Comparison of ENCODE assay signal across 15 cellular contexts in genomic region chr11:19460718-19461405, GRCh38.
DNase-seq lines count a peak whose midpoint lies in the region; TF ChIP-seq lines count a peak whose summit lies in the region.
"Had no signal": no experiment of that assay in that cellular context is flagged by ENCODE, and none has a peak within 500 bp of the region (broad histone marks: within the 10 kb centered on the region; RNA-seq: fewer than 3 reads in every experiment).

No MANE protein-coding gene starts in this region.

- no peak overlapping the region for H3K4me3 ChIP-seq in fibroblast of the aortic adventitia (ENCODE audit: low read depth, low read length)
- H3K4me3 ChIP-seq in neural progenitor cell, result no peak overlapping the region
- H3K4me3 ChIP-seq in BE2C (ENCODE audit: low read depth, low read length), result no peak overlapping the region
- no peak overlapping the region for H3K4me3 ChIP-seq in MM.1S (ENCODE audit: low read length)
- H3K4me3 ChIP-seq: BLaER1, GM12878, PC-9 had no signal

- H3K9me2 ChIP-seq in MM.1S (replicated peaks; ENCODE audit: insufficient read depth, low read length), result no peaks in the 10 kb centered on the region

- H3K4me2 ChIP-seq in neural progenitor cell (no peak overlapping the region), MM.1S (ENCODE audit: low read depth, low read length) (no peak overlapping the region)
- H3K4me2 ChIP-seq: BLaER1, PC-9 had no signal

- H3K79me2 ChIP-seq in neural progenitor cell (ENCODE audit: low read depth) (no peaks in the 10 kb centered on the region), MM.1S (ENCODE audit: low read length) (peaks cover 19% of the 10 kb centered on the region)

- no peak for TF ChIP-seq CTCF in fibroblast of the aortic adventitia (IDR thresholded peaks at IDR 0.05; ENCODE audit: insufficient read depth, low read length)
- no peak for TF ChIP-seq CTCF in neural progenitor cell (IDR thresholded peaks at IDR 0.05)
- no peak for TF ChIP-seq CTCF in BE2C (IDR thresholded peaks at IDR 0.05; ENCODE audit: low read depth, low read length)
- no peak for TF ChIP-seq CTCF in MM.1S (IDR thresholded peaks at IDR 0.05; ENCODE audit: low read length)

- H3K27me3 ChIP-seq in neural progenitor cell (no peaks in the 10 kb centered on the region), BE2C (no peaks in the 10 kb centered on the region), MM.1S (replicated peaks; ENCODE audit: insufficient read depth, low read length) (no peaks in the 10 kb centered on the region)
- H3K27me3 ChIP-seq: BLaER1 had no signal

- H3K9me3 Mint-ChIP-seq in neural progenitor cell, result no peaks in the 10 kb centered on the region
- H3K9me3 Mint-ChIP-seq: activated naive CD8-positive, alpha-beta T cell treated with anti-CD3 and anti-CD28 coated beads, Interleukin-2, amount 50 U/mL, for 24 hours had no signal

- no peaks in the 10 kb centered on the region for H3K36me3 Mint-ChIP-seq in neural progenitor cell

- no peak overlapping the region for H3K4me3 Mint-ChIP-seq in neural progenitor cell
- H3K4me3 Mint-ChIP-seq: activated naive CD8-positive, alpha-beta T cell treated with anti-CD3 and anti-CD28 coated beads, Interleukin-2, amount 50 U/mL, for 24 hours had no signal

- H2AFZ ChIP-seq in neural progenitor cell (replicated peaks) (no peak overlapping the region), MM.1S (ENCODE audit: low read length) (no peak overlapping the region)
- H2AFZ ChIP-seq: PC-9 had no signal

- H3K27me3 Mint-ChIP-seq in neural progenitor cell (ENCODE audit: insufficient read depth, low read depth), result peaks cover 11% of the 10 kb centered on the region

- H3K27ac ChIP-seq in neural progenitor cell (no peak overlapping the region), MM.1S (ENCODE audit: low read length) (no peak overlapping the region)
- H3K27ac ChIP-seq: BLaER1, PC-9 had no signal

- no peaks in the 10 kb centered on the region for H4K20me1 ChIP-seq in neural progenitor cell (ENCODE audit: low read depth)
- H4K20me1 ChIP-seq in MM.1S (ENCODE audit: insufficient read depth, low read length), result no peaks in the 10 kb centered on the region
- H4K20me1 ChIP-seq: BLaER1 had no signal

- DNase-seq in Daoy (ENCODE audit: low read depth) (peak; percentile 29), NCI-H2171 treated with DMSO at 0.1 percent for 48 hours (lab: John Stamatoyannopoulos, UW) (peak; percentile 82), fibroblast of the aortic adventitia (ENCODE audit: low read depth) (peak; percentile 79), neural progenitor cell (ENCODE audit: low spot score) (no peak), BE2C (no peak), dermis blood vessel endothelial cell (no peak), MM.1S (no peak), mucosa of gallbladder (ENCODE audit: low spot score) (no peak)
- DNase-seq: activated CD4-positive, alpha-beta T cell treated with anti-CD3 and anti-CD28 coated beads for 1 hour; activated naive CD8-positive, alpha-beta T cell treated with anti-CD3 and anti-CD28 coated beads, Interleukin-2, amount 50 U/mL, for 24 hours; Karpas-422; T-helper 1 cell had no signal

- H3K27ac Mint-ChIP-seq in neural progenitor cell, result peak overlapping the region; percentile 11
- H3K27ac Mint-ChIP-seq: activated naive CD8-positive, alpha-beta T cell treated with anti-CD3 and anti-CD28 coated beads, Interleukin-2, amount 50 U/mL, for 24 hours had no signal

- H3F3A ChIP-seq in neural progenitor cell (ENCODE audit: low read depth), result no peaks in the 10 kb centered on the region
- no peaks in the 10 kb centered on the region for H3F3A ChIP-seq in MM.1S (ENCODE audit: insufficient read depth, low read length)

- no peaks in the 10 kb centered on the region for H3K36me3 ChIP-seq in neural progenitor cell
- no peaks in the 10 kb centered on the region for H3K36me3 ChIP-seq in BE2C
- H3K36me3 ChIP-seq in MM.1S (replicated peaks; ENCODE audit: insufficient read depth, low read length), result no peaks in the 10 kb centered on the region; the same call in 1 of the 2 replicates
- H3K36me3 ChIP-seq: BLaER1 had no signal

- no peaks in the 10 kb centered on the region for H3K9me3 ChIP-seq in neural progenitor cell (ENCODE audit: low read depth)
- H3K9me3 ChIP-seq in BE2C, result no peaks in the 10 kb centered on the region
- H3K9me3 ChIP-seq in MM.1S (replicated peaks; ENCODE audit: insufficient read depth, low read length), result no peaks in the 10 kb centered on the region
- H3K9me3 ChIP-seq: BLaER1 had no signal

- H3K4me1 ChIP-seq in neural progenitor cell (peaks cover 7% of the 10 kb centered on the region), BE2C (no peaks in the 10 kb centered on the region), MM.1S (ENCODE audit: low read length) (no peaks in the 10 kb centered on the region)
- H3K4me1 ChIP-seq: BLaER1 had no signal

- no peak overlapping the region for H3K9ac ChIP-seq in neural progenitor cell
- no peak overlapping the region for H3K9ac ChIP-seq in MM.1S (ENCODE audit: low read length)
- H3K9ac ChIP-seq: BLaER1 had no signal

- H3K4me1 Mint-ChIP-seq in neural progenitor cell, result peaks cover 62% of the 10 kb centered on the region
- H3K4me1 Mint-ChIP-seq: activated naive CD8-positive, alpha-beta T cell treated with anti-CD3 and anti-CD28 coated beads, Interleukin-2, amount 50 U/mL, for 24 hours had no signal

Comparison
In these comparisons a context has a peak if more than half of its experiments do, and no peak if none do; other contexts are left out.
1. DNase-seq: peak in Daoy (single experiment), NCI-H2171 treated with DMSO at 0.1 percent for 48 hours (single experiment) and fibroblast of the aortic adventitia (single experiment); none in neural progenitor cell (single experiment), BE2C (single experiment), dermis blood vessel endothelial cell (single experiment), MM.1S (single experiment) and mucosa of gallbladder (single experiment).